8 cellular contexts compared by ENCODE assay signal in the genomic region with DNA sequence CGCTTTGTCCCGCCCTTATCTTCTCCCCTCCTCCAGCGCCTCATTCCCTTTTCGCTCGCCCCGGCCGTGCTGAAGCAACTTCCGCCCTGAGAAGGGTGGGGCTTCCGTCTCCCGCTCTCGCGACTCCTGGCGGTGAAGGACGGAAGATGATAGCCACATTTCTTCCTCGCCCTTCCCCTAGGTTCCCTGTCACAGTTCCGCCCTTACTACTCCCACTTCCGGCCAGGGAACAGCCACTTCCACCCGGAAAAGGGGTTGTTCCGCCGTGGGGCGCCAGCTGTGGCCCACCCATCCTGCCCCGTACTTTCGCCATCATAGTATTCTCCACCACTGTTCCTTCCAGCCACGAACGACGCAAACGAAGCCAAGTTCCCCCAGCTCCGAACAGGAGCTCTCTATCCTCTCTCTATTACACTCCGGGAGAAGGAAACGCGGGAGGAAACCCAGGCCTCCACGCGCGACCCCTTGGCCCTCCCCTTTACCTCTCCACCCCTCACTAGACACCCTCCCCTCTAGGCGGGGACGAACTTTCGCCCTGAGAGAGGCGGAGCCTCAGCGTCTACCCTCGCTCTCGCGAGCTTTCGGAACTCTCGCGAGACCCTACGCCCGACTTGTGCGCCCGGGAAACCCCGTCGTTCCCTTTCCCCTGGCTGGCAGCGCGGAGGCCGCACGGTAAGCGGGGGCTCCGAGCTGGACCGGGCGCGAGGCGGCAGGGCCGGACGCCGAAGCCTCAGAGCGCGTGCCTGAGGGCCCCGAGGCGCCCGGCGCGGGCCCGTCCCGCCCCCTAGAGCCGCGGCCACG. TPM values are rescaled to one million over a fixed set of nuclear protein-coding genes. Genes with fewer than 3 reads are reported as not detected.
DNase-seq lines count a peak whose midpoint lies in the region; ATAC-seq, FAIRE-seq and TF ChIP-seq lines count a peak whose summit lies in the region.

A gene (plus strand): TSS at position 638 of the 801 bp plus-strand sequence. CDS start 520 bp downstream, outside the sequence.

- H3K27ac ChIP-seq in iPS-20b (ENCODE audit: low read length) (peak within 1 kb of the TSS; percentile 97), small intestine (ENCODE audit: low read depth in 1 of 2, low read length in 1 of 2) (peak within 1 kb of the TSS; percentile 83 to 98)

- H3K9ac ChIP-seq in iPS-20b (ENCODE audit: low read depth, low read length): peak within 1 kb of the TSS; percentile 100

- peak; percentile 78 for ATAC-seq in GM18909 (IDR thresholded peaks at IDR 0.05; ENCODE audit: poor library complexity, unreplicated experiment)
- peak; percentile 78 for ATAC-seq in HG03175 (IDR thresholded peaks at IDR 0.05; ENCODE audit: unreplicated experiment)

- no peaks in the 10 kb centered on the region for H3K9me3 ChIP-seq in iPS-20b (ENCODE audit: insufficient read depth, low read depth, low read length)
- no peaks in the 10 kb centered on the region for H3K9me3 ChIP-seq in small intestine (ENCODE audit: control insufficient read depth, low read depth)

- FAIRE-seq in bronchial epithelial cell (lab: Jason Lieb, UNC): peak; percentile 13
- no peak for FAIRE-seq in small intestine (lab: Jason Lieb, UNC)

- H3K4me1 ChIP-seq in iPS-20b (ENCODE audit: insufficient read depth, low read length) (peaks cover 35% of the 10 kb centered on the region), small intestine (ENCODE audit: control insufficient read depth in 2 of 2, insufficient read depth in 1 of 2, low read depth in 1 of 2, low read length in 1 of 2) (peaks cover 7 to 12% of the 10 kb centered on the region in 2 donors)

- H3K36me3 ChIP-seq in bronchial epithelial cell (ENCODE audit: control insufficient read depth, insufficient read depth, low read length) (peaks cover 36% of the 10 kb centered on the region), iPS-20b (ENCODE audit: insufficient read depth, low read depth, low read length) (peaks cover 44% of the 10 kb centered on the region), small intestine (ENCODE audit: control insufficient read depth in 2 of 2, insufficient read depth in 2 of 2, low read length in 2 of 2) (peaks cover 6 to 13% of the 10 kb centered on the region in 2 donors)

- TF ChIP-seq CTCF in AG09309 (IDR thresholded peaks at IDR 0.05; ENCODE audit: control insufficient read depth, insufficient read depth, low read depth, low read length, missing control alignments): peak; percentile 55
- TF ChIP-seq CTCF in WI38 (IDR thresholded peaks at IDR 0.05; ENCODE audit: low read depth, low read length): peak; percentile 41; the same call in 1 of the 2 replicates
- peak; percentile 68 for TF ChIP-seq CTCF in bronchial epithelial cell (IDR thresholded peaks at IDR 0.05; ENCODE audit: insufficient read depth, low read length, severe bottlenecking)

- peak; percentile 92 for DNase-seq in AG09309 (ENCODE audit: low read depth)
- DNase-seq in NCI-H2227 treated with DMSO at 0.1 percent for 48 hours (lab: John Stamatoyannopoulos, UW): peak; percentile 100
- DNase-seq in bronchial epithelial cell (ENCODE audit: low read depth): peak; percentile 95
- peak; percentile 99 for DNase-seq in small intestine

- WGBS in small intestine, 3 donors: 0 to 1% (median 0%) methylated on average over 62 to 76 of the region's 76 CpGs

- H3K27me3 ChIP-seq in bronchial epithelial cell (ENCODE audit: control insufficient read depth, insufficient read depth, low read length) (no peaks in the 10 kb centered on the region), iPS-20b (ENCODE audit: insufficient read depth, low read length) (peaks cover 1% of the 10 kb centered on the region; the same call in 1 of the 2 replicates), small intestine (ENCODE audit: control insufficient read depth in 2 of 2, insufficient read depth in 2 of 2, low read length in 2 of 2) (no peaks in the 10 kb centered on the region)

- H3K4me3 ChIP-seq in AG09309 (ENCODE audit: control insufficient read depth, low read depth, low read length) (peak within 1 kb of the TSS; percentile 99), WI38 (ENCODE audit: low read depth, low read length) (peak within 1 kb of the TSS; percentile 99), bronchial epithelial cell (ENCODE audit: low read depth, low read length) (peak within 1 kb of the TSS; percentile 93), iPS-20b (ENCODE audit: low read length) (peak within 1 kb of the TSS; percentile 100), small intestine (ENCODE audit: low read depth in 1 of 2, low read length in 2 of 2) (peak within 1 kb of the TSS; percentile 76 to 80)

RNA-seq across cellular contexts. Expression of the gene that starts here (rescaled TPM):
- total RNA-seq in bronchial epithelial cell: 2,069 and 2,277 TPM in 2 replicates
- polyA plus RNA-seq in small intestine: 1,000 to 10,000 TPM; 2,031 to 3,349 (median 3,107) TPM

Comparison
In these comparisons a context has a peak if more than half of its experiments do, and no peak if none do; other contexts are left out.
1. Peak in every context shown above with its lines: DNase-seq, ATAC-seq, H3K4me3 ChIP-seq and H3K27ac ChIP-seq.